ENCODE assay signal across 16 cellular contexts in genomic region chr2:103667335-103667884, GRCh38.
DNase-seq lines count a peak whose midpoint lies in the region; TF ChIP-seq lines count a peak whose summit lies in the region.
"Had no signal": no experiment of that assay in that cellular context is flagged by ENCODE, and none has a peak within 500 bp of the region (broad histone marks: within the 10 kb centered on the region; RNA-seq: fewer than 3 reads in every experiment).

No MANE protein-coding gene starts in this region.

- no peak overlapping the region for H3K9ac ChIP-seq in mesenchymal stem cell (ENCODE audit: low read length)
- H3K9ac ChIP-seq: BLaER1 treated with 17β-estradiol and CSF1 and Interleukin-3, amounts not matched to agents 10 nM and 100 nM had no signal

- DNase-seq in Caki2 (ENCODE audit: low read depth) (peak; percentile 77), NCI-H446 treated with DMSO at 0.1 percent for 48 hours (lab: John Stamatoyannopoulos, UW) (peak; percentile 33), epithelial cell of proximal tubule (ENCODE audit: low read depth) (peak; percentile 66), mesenchymal stem cell (no peak), RPMI8226 (no peak), OCI-M1 (lab: John Stamatoyannopoulos, UW) (no peak)
- DNase-seq in effector memory CD4-positive, alpha-beta T cell = no peak
- DNase-seq: CD8-positive, alpha-beta T cell; DMS79; NCI-H1105; NCI-H2081; NCI-H2171 treated with DMSO at 0.1 percent for 48 hours; SIG-M5 had no signal

- H4K91ac ChIP-seq in mesenchymal stem cell (ENCODE audit: low read length) = no peak overlapping the region

- H3K18ac ChIP-seq in mesenchymal stem cell (ENCODE audit: low read depth in 1 of 2, low read length in 2 of 2) = no peak overlapping the region

- H3K27me3 ChIP-seq in mesenchymal stem cell (ENCODE audit: control insufficient read depth in 1 of 2, insufficient read depth in 1 of 2, low read length in 2 of 2) = no peaks in the 10 kb centered on the region
- no peaks in the 10 kb centered on the region for H3K27me3 ChIP-seq in effector memory CD4-positive, alpha-beta T cell (replicated peaks; ENCODE audit: control insufficient read depth, insufficient read depth, low read length, poor library complexity, severe bottlenecking)
- H3K27me3 ChIP-seq: BLaER1 treated with 17β-estradiol and CSF1 and Interleukin-3, amounts not matched to agents 10 nM and 100 nM had no signal

- no peak overlapping the region for H2BK12ac ChIP-seq in mesenchymal stem cell (ENCODE audit: low read length in 2 of 2)

- TF ChIP-seq CTCF in epithelial cell of proximal tubule (conservative IDR thresholded peaks at IDR 0.05; ENCODE audit: low read depth, low read length) = no peak

- no peaks in the 10 kb centered on the region for H3K79me1 ChIP-seq in mesenchymal stem cell (replicated peaks; ENCODE audit: low read length, poor library complexity, severe bottlenecking)

- peak overlapping the region; percentile 84 for H3K27ac ChIP-seq in mesenchymal stem cell (ENCODE audit: low read length, poor library complexity, severe bottlenecking)
- H3K27ac ChIP-seq in effector memory CD4-positive, alpha-beta T cell (ENCODE audit: insufficient read depth, low read length, poor library complexity, severe bottlenecking) = no peak overlapping the region
- H3K27ac ChIP-seq: BLaER1 treated with 17β-estradiol and CSF1 and Interleukin-3, amounts not matched to agents 10 nM and 100 nM; RWPE1 had no signal

- no peak overlapping the region for H3K4me2 ChIP-seq in mesenchymal stem cell (ENCODE audit: low read length, poor library complexity, severe bottlenecking)
- H3K4me2 ChIP-seq: BLaER1 treated with 17β-estradiol and CSF1 and Interleukin-3, amounts not matched to agents 10 nM and 100 nM had no signal

- H3K36me3 ChIP-seq in mesenchymal stem cell (ENCODE audit: control insufficient read depth in 1 of 2, insufficient read depth in 2 of 2, low read depth in 1 of 2, low read length in 2 of 2) = no peaks in the 10 kb centered on the region
- H3K36me3 ChIP-seq in effector memory CD4-positive, alpha-beta T cell (ENCODE audit: control insufficient read depth, insufficient read depth, low read length) = no peaks in the 10 kb centered on the region
- H3K36me3 ChIP-seq: BLaER1 treated with 17β-estradiol and CSF1 and Interleukin-3, amounts not matched to agents 10 nM and 100 nM had no signal

- no peak overlapping the region for H2BK120ac ChIP-seq in mesenchymal stem cell (ENCODE audit: low read depth, low read length)

- no peak overlapping the region for H3K23ac ChIP-seq in mesenchymal stem cell (ENCODE audit: low read length in 2 of 2)

- H3K4me3 ChIP-seq in epithelial cell of proximal tubule (ENCODE audit: low read depth, low read length) = no peak overlapping the region
- no peak overlapping the region for H3K4me3 ChIP-seq in mesenchymal stem cell (ENCODE audit: insufficient read depth in 1 of 2, low read depth in 1 of 2, low read length in 2 of 2)
- no peak overlapping the region for H3K4me3 ChIP-seq in effector memory CD4-positive, alpha-beta T cell (ENCODE audit: insufficient read depth, low read depth, low read length, poor library complexity, severe bottlenecking)
- H3K4me3 ChIP-seq: BLaER1 treated with 17β-estradiol and CSF1 and Interleukin-3, amounts not matched to agents 10 nM and 100 nM; K562 had no signal

- peaks cover 3% of the 10 kb centered on the region for H3K4me1 ChIP-seq in mesenchymal stem cell (ENCODE audit: control insufficient read depth, insufficient read depth, low read depth, low read length)
- no peaks in the 10 kb centered on the region for H3K4me1 ChIP-seq in effector memory CD4-positive, alpha-beta T cell (ENCODE audit: control insufficient read depth, insufficient read depth, low read length, poor library complexity, severe bottlenecking)
- H3K4me1 ChIP-seq: BLaER1 treated with 17β-estradiol and CSF1 and Interleukin-3, amounts not matched to agents 10 nM and 100 nM had no signal

- H3K9me3 ChIP-seq in mesenchymal stem cell (ENCODE audit: control insufficient read depth, low read length) = no peaks in the 10 kb centered on the region
- H3K9me3 ChIP-seq in effector memory CD4-positive, alpha-beta T cell (ENCODE audit: control insufficient read depth, low read length) = no peaks in the 10 kb centered on the region

- H3K14ac ChIP-seq in mesenchymal stem cell (ENCODE audit: low read length in 2 of 2) = no peak overlapping the region

- H2BK15ac ChIP-seq in mesenchymal stem cell (ENCODE audit: low read depth, poor library complexity, severe bottlenecking) = no peak overlapping the region

- no peak overlapping the region for H4K8ac ChIP-seq in mesenchymal stem cell (ENCODE audit: low read length)

- H2AK5ac ChIP-seq in mesenchymal stem cell (ENCODE audit: low read length, severe bottlenecking) = no peak overlapping the region

- in situ Hi-C loops in Caki2 (cut with HindIII; ENCODE audit: low pct_unique_long_range_greater_than_20kb, low sequenced_read_pairs) = no loop called here

- no peak overlapping the region for H3K4ac ChIP-seq in mesenchymal stem cell (ENCODE audit: low read depth in 1 of 2, low read length in 2 of 2)

- no peak overlapping the region for H2BK5ac ChIP-seq in mesenchymal stem cell (ENCODE audit: low read depth, low read length, poor library complexity, severe bottlenecking)

- H2AFZ ChIP-seq in mesenchymal stem cell (ENCODE audit: low read depth, low read length) = no peak overlapping the region

- WGBS in mesenchymal stem cell = 78% methylated on average over 2 of the region's 3 CpGs

Comparison
In these comparisons a context has a peak if more than half of its experiments do, and no peak if none do; other contexts are left out.
1. DNase-seq: peak in Caki2 (single experiment), NCI-H446 treated with DMSO at 0.1 percent for 48 hours (single experiment) and epithelial cell of proximal tubule (single experiment); none in mesenchymal stem cell (single experiment), RPMI8226 (single experiment), effector memory CD4-positive, alpha-beta T cell (0 of 3) and OCI-M1 (single experiment).